18 cellular contexts compared by ENCODE assay signal in genomic region chr2:226446406-226447001, GRCh38.
A peak's percentile ranks its signal among the peaks of the same experiment; 100 is the strongest.
DNase-seq lines count a peak whose midpoint lies in the region; ATAC-seq, FAIRE-seq and TF ChIP-seq lines count a peak whose summit lies in the region.
"Had no signal": no experiment of that assay in that cellular context is flagged by ENCODE, and none has a peak within 500 bp of the region (broad histone marks: within the 10 kb centered on the region; RNA-seq: fewer than 3 reads in every experiment).

No MANE protein-coding gene starts in this region.

- no peak overlapping the region for H2BK5ac ChIP-seq in H9 (ENCODE audit: insufficient read length, low read length)

- H3K9ac ChIP-seq in H9 (ENCODE audit: extremely low read depth, insufficient read length, low read length) = no peak overlapping the region

- H2BK20ac ChIP-seq in H9 (ENCODE audit: low read depth, low read length, poor library complexity, severe bottlenecking) = peak overlapping the region; percentile 12

- no peak overlapping the region for H3T11ph ChIP-seq in H9 (ENCODE audit: low read length)

- H3K4me3 Mint-ChIP-seq in H9 = no peak overlapping the region
- H3K4me3 Mint-ChIP-seq: activated CD4-positive, alpha-beta T cell treated with anti-CD3 and anti-CD28 coated beads, Interleukin-2, amount 10 ng/mL, durations not matched to agents 24 days and 14 days; naive B cell; T-helper 2 cell treated with Interferon-gamma antibody and Interleukin-4, amounts not matched to agents 5 μg/mL and 100 μg/mL, for 36 hours had no signal

- H2BK12ac ChIP-seq in H9 (ENCODE audit: insufficient read length, low read depth, low read length) = no peak overlapping the region

- H3K36me3 ChIP-seq in gastrocnemius medialis = no peaks in the 10 kb centered on the region
- H3K36me3 ChIP-seq: tibial artery had no signal

- H3K18ac ChIP-seq in H9 (ENCODE audit: insufficient read length, low read depth, low read length) = no peak overlapping the region

- TF ChIP-seq CTCF in H9 (conservative IDR thresholded peaks at IDR 0.05) = no peak
- TF ChIP-seq CTCF in gastrocnemius medialis (IDR thresholded peaks at IDR 0.05 in 4 of 5, conservative IDR thresholded peaks at IDR 0.05 in 1 of 5) = no peak

- H3K9me3 ChIP-seq in H9 (ENCODE audit: control insufficient read depth, low read depth, low read length) = no peaks in the 10 kb centered on the region
- H3K9me3 ChIP-seq in gastrocnemius medialis = no peaks in the 10 kb centered on the region
- H3K9me3 ChIP-seq: tibial artery had no signal

- H3K27ac ChIP-seq in H9 (ENCODE audit: insufficient read length, low read depth, low read length) (no peak overlapping the region), gastrocnemius medialis (peak overlapping the region; percentile 24 to 50 (median 38))
- H3K27ac ChIP-seq: tibial artery had no signal

- H3K14ac ChIP-seq in H9 (ENCODE audit: insufficient read depth, low read length) = no peak overlapping the region

- no peak overlapping the region for H2AFZ ChIP-seq in H9 (ENCODE audit: low read length)

- H3K9me3 Mint-ChIP-seq in H9 = peaks cover 1 to 5% of the 10 kb centered on the region in 2 experiments; a peak in 2 of 5 replicates
- H3K9me3 Mint-ChIP-seq: activated CD4-positive, alpha-beta T cell treated with anti-CD3 and anti-CD28 coated beads, Interleukin-2, amount 10 ng/mL, durations not matched to agents 24 days and 14 days; naive B cell; T-helper 2 cell treated with Interferon-gamma antibody and Interleukin-4, amounts not matched to agents 5 μg/mL and 100 μg/mL, for 36 hours had no signal

- no peak overlapping the region for H2AK5ac ChIP-seq in H9 (ENCODE audit: insufficient read length, low read length)

- no peak overlapping the region for H4K5ac ChIP-seq in H9 (ENCODE audit: insufficient read length, low read depth, low read length)

- no peaks in the 10 kb centered on the region for H3K79me1 ChIP-seq in H9 (ENCODE audit: insufficient read depth, low read depth, low read length, poor library complexity, severe bottlenecking)

- H3K79me2 ChIP-seq in H9 (ENCODE audit: insufficient read depth, low read length) = no peaks in the 10 kb centered on the region

- intact Hi-C loops in gastrocnemius medialis (cut with DNase I; ENCODE audit: low total_unique reads) = loop anchor here (5.0 kb wide), 1 partner anchor 351 kb away; the partner anchor contains the start of gene IRS1

- H3K56ac ChIP-seq in H9 (ENCODE audit: insufficient read length, low read depth, low read length) = no peak overlapping the region

- H3K4me1 Mint-ChIP-seq in H9 = peaks cover 14 to 22% of the 10 kb centered on the region in 2 experiments
- H3K4me1 Mint-ChIP-seq: activated CD4-positive, alpha-beta T cell treated with anti-CD3 and anti-CD28 coated beads, Interleukin-2, amount 10 ng/mL, durations not matched to agents 24 days and 14 days; naive B cell had no signal

- H4K20me1 ChIP-seq in H9 (ENCODE audit: control insufficient read depth, insufficient read depth, insufficient read length) = no peaks in the 10 kb centered on the region

- no peak overlapping the region for H3K4ac ChIP-seq in H9 (ENCODE audit: low read depth, low read length)

- no peak overlapping the region for H4K91ac ChIP-seq in H9 (ENCODE audit: insufficient read length, low read depth, low read length)

- ATAC-seq in gastrocnemius medialis = peak; percentile 44 to 63
- no peak for ATAC-seq in GM21825 (IDR thresholded peaks at IDR 0.05; ENCODE audit: unreplicated experiment)

- no peak for TF ChIP-seq POLR2A in gastrocnemius medialis (IDR thresholded peaks at IDR 0.05)

- H3K23me2 ChIP-seq in H9 (ENCODE audit: insufficient read length, low read depth, low read length, poor library complexity, severe bottlenecking) = no peaks in the 10 kb centered on the region

- no peak overlapping the region for H2BK15ac ChIP-seq in H9 (ENCODE audit: low read depth, low read length)

- no peaks in the 10 kb centered on the region for H3K27me3 Mint-ChIP-seq in H9 (ENCODE audit: low read depth)

- DNase-seq in H9 = no peak
- peak; percentile 23 for DNase-seq in amniotic epithelial cell (ENCODE audit: low read depth)
- DNase-seq in fibroblast of the conjunctiva (ENCODE audit: low read depth) = peak; percentile 70
- no peak for DNase-seq in gastrocnemius medialis
- DNase-seq in NCI-H187 (lab: John Stamatoyannopoulos, UW) = no peak
- no peak for DNase-seq in frontal cortex (ENCODE audit: low spot score in 2 of 2)
- DNase-seq: activated CD4-positive, alpha-beta T cell treated with anti-CD3 and anti-CD28 coated beads, Interleukin-2, amount 10 ng/mL, durations not matched to agents 24 days and 14 days; activated T-cell treated with anti-CD3 and anti-CD28 coated beads, Interleukin-2, amount 50 U/mL, for 48 hours; amygdala; DMS79 treated with DMSO at 0.1 percent for 48 hours; naive B cell; NCI-H2081 treated with DMSO at 0.1 percent for 48 hours; NCI-H774; RPMI8226; stimulated activated CD4-positive, alpha-beta T cell treated with anti-CD3 and anti-CD28 coated beads, Interleukin-2, amount 100 ng/mL, for 24 hours; tibial artery had no signal

- H3K23ac ChIP-seq in H9 (ENCODE audit: insufficient read length, low read depth, low read length) = no peak overlapping the region

- no peaks in the 10 kb centered on the region for H3K27me3 ChIP-seq in H9 (ENCODE audit: insufficient read depth, low read length)
- no peaks in the 10 kb centered on the region for H3K27me3 ChIP-seq in gastrocnemius medialis
- H3K27me3 ChIP-seq: tibial artery had no signal

- H3K36me3 Mint-ChIP-seq in H9 (ENCODE audit: insufficient read depth in 1 of 3, low read depth in 3 of 3) = peaks cover 0 to 12% (median 2%) of the 10 kb centered on the region in 3 experiments; a peak in 4 of 7 replicates
- H3K36me3 Mint-ChIP-seq: naive B cell had no signal

- H3K4me1 ChIP-seq in H9 (ENCODE audit: insufficient read depth, low read length) (no peaks in the 10 kb centered on the region; the same call in 1 of the 2 replicates), gastrocnemius medialis (peaks cover 21 to 22% of the 10 kb centered on the region in 2 donors)

- H2BK120ac ChIP-seq in H9 (ENCODE audit: low read depth, low read length, poor library complexity, severe bottlenecking) = no peak overlapping the region

- FAIRE-seq in frontal cortex (lab: Jason Lieb, UNC) = no peak

- in situ Hi-C loops in gastrocnemius medialis (cut with MboI; ENCODE audit: low sequenced_read_pairs in 4 of 4) = no loop called here

- no peak overlapping the region for H3K4me2 ChIP-seq in H9 (ENCODE audit: insufficient read depth, insufficient read length, low read length)

- H3K4me3 ChIP-seq in gastrocnemius medialis = no peak overlapping the region
- H3K4me3 ChIP-seq: tibial artery had no signal

- H4K8ac ChIP-seq in H9 (replicated peaks; ENCODE audit: insufficient read length, low read depth, low read length) = no peak overlapping the region

- no CpG with 5 or more reads among the region's 3 CpGs for WGBS in H9 (ENCODE audit: extremely low coverage, insufficient read length, low lambda C conversion rate)

- H3K27ac Mint-ChIP-seq in H9 = no peak overlapping the region
- H3K27ac Mint-ChIP-seq: activated CD4-positive, alpha-beta T cell treated with anti-CD3 and anti-CD28 coated beads, Interleukin-2, amount 10 ng/mL, durations not matched to agents 24 days and 14 days; naive B cell; T-helper 2 cell treated with Interferon-gamma antibody and Interleukin-4, amounts not matched to agents 5 μg/mL and 100 μg/mL, for 36 hours had no signal

Comparison
In these comparisons a context has a peak if more than half of its experiments do, and no peak if none do; other contexts are left out.
1. DNase-seq: peak in amniotic epithelial cell (single experiment) and fibroblast of the conjunctiva (single experiment); none in H9 (single experiment), gastrocnemius medialis (0 of 2), NCI-H187 (0 of 2) and frontal cortex (0 of 2).